8 cellular contexts compared by ENCODE assay signal in genomic region chr19:31054430-31054829, GRCh38.
DNase-seq lines count a peak whose midpoint lies in the region; ATAC-seq and TF ChIP-seq lines count a peak whose summit lies in the region.

No MANE protein-coding gene starts in this region.

- no peak overlapping the region for H3K27ac Mint-ChIP-seq in activated CD4-positive, alpha-beta T cell treated with anti-CD3 and anti-CD28 coated beads for 36 hours

- H3K27ac ChIP-seq in smooth muscle cell (ENCODE audit: low read depth) = no peak overlapping the region

- H3K4me1 Mint-ChIP-seq in activated CD4-positive, alpha-beta T cell treated with anti-CD3 and anti-CD28 coated beads for 36 hours = no peaks in the 10 kb centered on the region

- H3K4me3 ChIP-seq in fibroblast of mammary gland (ENCODE audit: control insufficient read depth, low read depth, low read length) = no peak overlapping the region
- H3K4me3 ChIP-seq in smooth muscle cell = no peak overlapping the region

- intact Hi-C loops in Right ventricle myocardium superior (cut with DNase I) (no loop called here), left cardiac atrium (cut with DNase I) (no loop called here)
- intact Hi-C loops in activated CD4-positive, alpha-beta T cell treated with anti-CD3 and anti-CD28 coated beads for 36 hours (cut with DNase I, micrococcal nuclease) = loop anchor here (1.0 kb wide), 2 partner anchors 303 to 1170 kb away; no protein-coding TSS in a partner anchor

- ATAC-seq in Right ventricle myocardium superior (ENCODE audit: poor library complexity) (peak; percentile 51), left cardiac atrium (no peak), GM21529 (IDR thresholded peaks at IDR 0.05; ENCODE audit: unreplicated experiment) (no peak), GM19035 (IDR thresholded peaks at IDR 0.05; ENCODE audit: unreplicated experiment) (no peak)
- ATAC-seq in activated CD4-positive, alpha-beta T cell treated with anti-CD3 and anti-CD28 coated beads for 36 hours = peak; percentile 69

- peaks cover 18% of the 10 kb centered on the region for H3K27me3 Mint-ChIP-seq in activated CD4-positive, alpha-beta T cell treated with anti-CD3 and anti-CD28 coated beads for 36 hours

- POLR2A ChIA-PET in activated CD4-positive, alpha-beta T cell treated with anti-CD3 and anti-CD28 coated beads for 36 hours (lab: Charles Lee) = no interaction called here

- no peaks in the 10 kb centered on the region for H3K27me3 ChIP-seq in smooth muscle cell (ENCODE audit: low read depth)

- no peaks in the 10 kb centered on the region for H4K20me1 ChIP-seq in smooth muscle cell (ENCODE audit: low read depth)

- H3K9me3 ChIP-seq in smooth muscle cell (replicated peaks; ENCODE audit: low read depth) = no peaks in the 10 kb centered on the region

- H3K4me1 ChIP-seq in smooth muscle cell (ENCODE audit: low read depth) = no peaks in the 10 kb centered on the region

- H3K4me2 ChIP-seq in smooth muscle cell = no peak overlapping the region

- no peak overlapping the region for H3K9ac ChIP-seq in smooth muscle cell (ENCODE audit: low read depth)

- WGBS in smooth muscle cell (ENCODE audit: low lambda C conversion rate) = 25% methylated on average over 3 of the region's 3 CpGs

- no peaks in the 10 kb centered on the region for H3K9me3 Mint-ChIP-seq in activated CD4-positive, alpha-beta T cell treated with anti-CD3 and anti-CD28 coated beads for 36 hours (ENCODE audit: low read depth)

- TF ChIP-seq CTCF in fibroblast of mammary gland (conservative IDR thresholded peaks at IDR 0.05; ENCODE audit: control insufficient read depth, insufficient read depth, low read depth, low read length) (peak; percentile 74), smooth muscle cell (IDR thresholded peaks at IDR 0.05; ENCODE audit: borderline replicate concordance, insufficient read depth, poor library complexity, severe bottlenecking) (peak; percentile 42)

- no peak overlapping the region for H3K4me3 Mint-ChIP-seq in activated CD4-positive, alpha-beta T cell treated with anti-CD3 and anti-CD28 coated beads for 36 hours

- H3K79me2 ChIP-seq in smooth muscle cell (ENCODE audit: low read depth) = no peaks in the 10 kb centered on the region

- no peaks in the 10 kb centered on the region for H3K36me3 ChIP-seq in smooth muscle cell (ENCODE audit: low read depth)

- peaks cover 3% of the 10 kb centered on the region for H3F3A ChIP-seq in smooth muscle cell (ENCODE audit: low read depth)

- H2AFZ ChIP-seq in smooth muscle cell (ENCODE audit: low read depth) = no peak overlapping the region

- no peaks in the 10 kb centered on the region for H3K36me3 Mint-ChIP-seq in activated CD4-positive, alpha-beta T cell treated with anti-CD3 and anti-CD28 coated beads for 36 hours (ENCODE audit: low read depth)

- CTCF ChIA-PET in activated CD4-positive, alpha-beta T cell treated with anti-CD3 and anti-CD28 coated beads for 36 hours (lab: Charles Lee) = interaction anchor here (0.9 to 2.6 kb wide), 4 partner anchors 10 to 1170 kb away, joined by 3 to 14 read pairs (median 6); no protein-coding TSS in a partner anchor

- DNase-seq in Right ventricle myocardium superior = peak; percentile 51
- DNase-seq in left cardiac atrium = no peak
- peak; percentile 62 for DNase-seq in activated CD4-positive, alpha-beta T cell treated with anti-CD3 and anti-CD28 coated beads for 36 hours
- peak; percentile 72 for DNase-seq in fibroblast of mammary gland (ENCODE audit: low read depth)
- no peak for DNase-seq in smooth muscle cell (lab: John Stamatoyannopoulos, UW; ENCODE audit: unreplicated experiment)
- DNase-seq in mucosa of gallbladder (ENCODE audit: low spot score) = no peak

Comparison
In these comparisons a context has a peak if more than half of its experiments do, and no peak if none do; other contexts are left out.
1. ATAC-seq: peak in Right ventricle myocardium superior (single experiment) and activated CD4-positive, alpha-beta T cell treated with anti-CD3 and anti-CD28 coated beads for 36 hours (single experiment); none in left cardiac atrium (0 of 2), GM21529 (single experiment) and GM19035 (single experiment).
2. DNase-seq: peak in Right ventricle myocardium superior (single experiment), activated CD4-positive, alpha-beta T cell treated with anti-CD3 and anti-CD28 coated beads for 36 hours (single experiment) and fibroblast of mammary gland (single experiment); none in left cardiac atrium (single experiment), smooth muscle cell (single experiment) and mucosa of gallbladder (single experiment).
3. intact Hi-C loops: an anchor here in activated CD4-positive, alpha-beta T cell treated with anti-CD3 and anti-CD28 coated beads for 36 hours (1.0 kb wide); none called in Right ventricle myocardium superior and left cardiac atrium.